Comparison of ENCODE assay signal across 20 cellular contexts in genomic region chr9:68507796-68508145, GRCh38. TPM values are rescaled to one million over a fixed set of nuclear protein-coding genes. Genes with fewer than 3 reads are reported as not detected.
DNase-seq lines count a peak whose midpoint lies in the region; ATAC-seq and TF ChIP-seq lines count a peak whose summit lies in the region.
"Had no signal": no experiment of that assay in that cellular context is flagged by ENCODE, and none has a peak within 500 bp of the region (broad histone marks: within the 10 kb centered on the region; RNA-seq: fewer than 3 reads in every experiment).

No MANE protein-coding gene starts in this region.

- POLR2A ChIA-PET in Caco-2 (lab: Charles Lee), result no interaction called here
- POLR2A ChIA-PET in naive thymus-derived CD8-positive, alpha-beta T cell (lab: Charles Lee), result no interaction called here

- no peak overlapping the region for H3K9ac ChIP-seq in endodermal cell (ENCODE audit: extremely low read depth, low read length, poor library complexity, severe bottlenecking)

- H3K4me1 ChIP-seq in right cardiac atrium (ENCODE audit: control insufficient read depth, insufficient read depth, low read length) (peaks cover 5% of the 10 kb centered on the region), endodermal cell (ENCODE audit: control insufficient read depth, insufficient read depth, low read length) (no peaks in the 10 kb centered on the region), neutrophil (ENCODE audit: control insufficient read depth in 1 of 2, insufficient read depth in 1 of 2, low read depth in 1 of 2, low read length in 1 of 2) (peaks cover 17 to 27% of the 10 kb centered on the region in 2 experiments), aorta (ENCODE audit: control insufficient read depth in 1 of 2, insufficient read depth in 2 of 2, low read length in 2 of 2) (peaks cover 2 to 3% of the 10 kb centered on the region in 2 donors), Caco-2 (no peaks in the 10 kb centered on the region)
- H3K4me1 ChIP-seq: pancreas had no signal

- H3K27ac Mint-ChIP-seq in endodermal cell (no peak overlapping the region), Caco-2 (ENCODE audit: unreplicated experiment) (no peak overlapping the region)
- no peak overlapping the region for H3K27ac Mint-ChIP-seq in naive thymus-derived CD8-positive, alpha-beta T cell
- H3K27ac Mint-ChIP-seq: activated CD4-positive, alpha-beta T cell treated with anti-CD3 and anti-CD28 coated beads, Interleukin-2, amount 10 ng/mL, durations not matched to agents 24 days and 14 days; CD4-positive, CD25-positive, alpha-beta regulatory T cell had no signal

- TF ChIP-seq CTCF in endodermal cell (conservative IDR thresholded peaks at IDR 0.05) (peak; percentile 1), neutrophil (IDR thresholded peaks at IDR 0.05) (no peak), Caco-2 (IDR thresholded peaks at IDR 0.05; ENCODE audit: insufficient read depth in 1 of 2, low read depth in 1 of 2, low read length in 1 of 2, severe bottlenecking in 1 of 2, unreplicated experiment in 1 of 2) (no peak), brain microvascular endothelial cell (IDR thresholded peaks at IDR 0.05; ENCODE audit: low read depth, low read length, missing control alignments) (no peak)

- H3K9me3 Mint-ChIP-seq in endodermal cell (no peaks in the 10 kb centered on the region), Caco-2 (ENCODE audit: unreplicated experiment) (no peaks in the 10 kb centered on the region)
- H3K9me3 Mint-ChIP-seq in naive thymus-derived CD8-positive, alpha-beta T cell, result peaks cover 0 to 2% (median 0%) of the 10 kb centered on the region in 9 donors
- H3K9me3 Mint-ChIP-seq: activated CD4-positive, alpha-beta T cell treated with anti-CD3 and anti-CD28 coated beads, Interleukin-2, amount 10 ng/mL, durations not matched to agents 24 days and 14 days; CD4-positive, CD25-positive, alpha-beta regulatory T cell had no signal

- H3K4me3 ChIP-seq in right cardiac atrium (ENCODE audit: low read length) (no peak overlapping the region), endodermal cell (ENCODE audit: low read length) (no peak overlapping the region), neutrophil (ENCODE audit: low read depth in 1 of 2, low read length in 1 of 2) (no peak overlapping the region), aorta (ENCODE audit: low read length in 2 of 2) (no peak overlapping the region), Caco-2 (ENCODE audit: low read depth, low read length) (no peak overlapping the region), brain microvascular endothelial cell (ENCODE audit: low read depth, low read length) (no peak overlapping the region)
- H3K4me3 ChIP-seq: pancreas, spleen had no signal

- in situ Hi-C loops in brain microvascular endothelial cell (cut with HindIII; ENCODE audit: low pct_ligation_motif_present, low sequenced_read_pairs), result no loop called here

- CTCF ChIA-PET in Caco-2 (lab: Charles Lee), result no interaction called here

- no peaks in the 10 kb centered on the region for H3K36me3 Mint-ChIP-seq in endodermal cell (ENCODE audit: low read depth)
- no peaks in the 10 kb centered on the region for H3K36me3 Mint-ChIP-seq in Caco-2 (ENCODE audit: insufficient read depth, unreplicated experiment)
- no peaks in the 10 kb centered on the region for H3K36me3 Mint-ChIP-seq in naive thymus-derived CD8-positive, alpha-beta T cell
- H3K36me3 Mint-ChIP-seq: CD4-positive, CD25-positive, alpha-beta regulatory T cell had no signal

- H3K36me3 ChIP-seq in endodermal cell (ENCODE audit: control insufficient read depth, insufficient read depth, low read length) (no peaks in the 10 kb centered on the region), neutrophil (no peaks in the 10 kb centered on the region), aorta (ENCODE audit: control insufficient read depth in 1 of 2, insufficient read depth in 2 of 2, low read length in 1 of 2) (no peaks in the 10 kb centered on the region), Caco-2 (ENCODE audit: control insufficient read depth, insufficient read depth, low read length) (no peaks in the 10 kb centered on the region), brain microvascular endothelial cell (replicated peaks) (no peaks in the 10 kb centered on the region)
- H3K36me3 ChIP-seq: pancreas, spleen had no signal

- no peaks in the 10 kb centered on the region for H3K9me3 ChIP-seq in right cardiac atrium (ENCODE audit: control insufficient read depth, low read length)
- H3K9me3 ChIP-seq in endodermal cell (ENCODE audit: control insufficient read depth, low read length), result no peaks in the 10 kb centered on the region
- H3K9me3 ChIP-seq in neutrophil, result no peaks in the 10 kb centered on the region
- H3K9me3 ChIP-seq in aorta (ENCODE audit: control insufficient read depth, low read length), result no peaks in the 10 kb centered on the region
- H3K9me3 ChIP-seq in Caco-2, result no peaks in the 10 kb centered on the region
- H3K9me3 ChIP-seq: pancreas, spleen had no signal

- DNase-seq in right cardiac atrium, result no peak
- DNase-seq in left ventricle myocardium superior, result no peak
- DNase-seq in endodermal cell, result no peak
- no peak for DNase-seq in aorta
- DNase-seq in Caco-2, result no peak
- DNase-seq in brain microvascular endothelial cell, result no peak
- DNase-seq in naive thymus-derived CD8-positive, alpha-beta T cell, result no peak
- DNase-seq: activated CD4-positive, alpha-beta T cell treated with anti-CD3 and anti-CD28 coated beads, Interleukin-2, amount 10 ng/mL, durations not matched to agents 24 days and 14 days; hypothalamus; kidney; NCI-H1436 treated with DMSO at 0.1 percent for 48 hours; pancreas; spleen; stimulated activated CD8-positive, alpha-beta memory T cell treated with anti-CD3 and anti-CD28 coated beads, Interleukin-4, amount 100 ng/mL, for 48 hours had no signal

- H3K27me3 ChIP-seq in right cardiac atrium (ENCODE audit: control insufficient read depth, insufficient read depth), result no peaks in the 10 kb centered on the region
- peaks cover 72% of the 10 kb centered on the region for H3K27me3 ChIP-seq in endodermal cell (ENCODE audit: control insufficient read depth, insufficient read depth, low read length, poor library complexity, severe bottlenecking)
- no peaks in the 10 kb centered on the region for H3K27me3 ChIP-seq in neutrophil
- H3K27me3 ChIP-seq in aorta (ENCODE audit: control insufficient read depth in 1 of 2, insufficient read depth in 2 of 2, low read length in 1 of 2), result no peaks in the 10 kb centered on the region
- H3K27me3 ChIP-seq in Caco-2 (replicated peaks; ENCODE audit: control insufficient read depth, insufficient read depth, low read length), result no peaks in the 10 kb centered on the region
- H3K27me3 ChIP-seq in brain microvascular endothelial cell (replicated peaks), result no peaks in the 10 kb centered on the region
- H3K27me3 ChIP-seq: pancreas, spleen had no signal

- ATAC-seq in right cardiac atrium (peak in 1 of 2 donors; percentile 10), left ventricle myocardium superior (no peak), aorta (ENCODE audit: low FRiP score) (peak; percentile 16)
- ATAC-seq in naive thymus-derived CD8-positive, alpha-beta T cell, result no peak

- H3K4me3 Mint-ChIP-seq in endodermal cell (no peak overlapping the region), Caco-2 (ENCODE audit: unreplicated experiment) (no peak overlapping the region)
- H3K4me3 Mint-ChIP-seq in naive thymus-derived CD8-positive, alpha-beta T cell, result no peak overlapping the region
- H3K4me3 Mint-ChIP-seq: activated CD4-positive, alpha-beta T cell treated with anti-CD3 and anti-CD28 coated beads, Interleukin-2, amount 10 ng/mL, durations not matched to agents 24 days and 14 days; CD4-positive, CD25-positive, alpha-beta regulatory T cell had no signal

- H3K4me1 Mint-ChIP-seq in endodermal cell, result peaks cover 7% of the 10 kb centered on the region
- no peaks in the 10 kb centered on the region for H3K4me1 Mint-ChIP-seq in Caco-2 (ENCODE audit: low read depth, unreplicated experiment)
- H3K4me1 Mint-ChIP-seq in naive thymus-derived CD8-positive, alpha-beta T cell, result peaks cover 0 to 5% (median 0%) of the 10 kb centered on the region in 4 donors
- H3K4me1 Mint-ChIP-seq: activated CD4-positive, alpha-beta T cell treated with anti-CD3 and anti-CD28 coated beads, Interleukin-2, amount 10 ng/mL, durations not matched to agents 24 days and 14 days had no signal

- H3K27me3 Mint-ChIP-seq in endodermal cell (ENCODE audit: insufficient read depth), result peaks cover 92% of the 10 kb centered on the region
- no peaks in the 10 kb centered on the region for H3K27me3 Mint-ChIP-seq in Caco-2 (ENCODE audit: insufficient read depth, unreplicated experiment)
- H3K27me3 Mint-ChIP-seq in naive thymus-derived CD8-positive, alpha-beta T cell, result peaks cover 0 to 13% (median 8%) of the 10 kb centered on the region in 5 donors

- BruUV-seq in Caco-2 (replicated peaks; lab: Mats Ljungman, UMichigan), result no TSS peak

- H3K27ac ChIP-seq in right cardiac atrium (ENCODE audit: low read length) (peak overlapping the region; percentile 64), endodermal cell (ENCODE audit: low read depth, low read length) (no peak overlapping the region), neutrophil (peak overlapping the region; percentile 90), aorta (ENCODE audit: low read depth in 1 of 2, low read length in 2 of 2) (peak overlapping the region; percentile 47 to 85), brain microvascular endothelial cell (no peak overlapping the region)
- H3K27ac ChIP-seq: pancreas, spleen had no signal

- 53% methylated on average over 2 of the region's 2 CpGs for WGBS in right cardiac atrium
- WGBS in endodermal cell (ENCODE audit: insufficient coverage in 1 of 2, insufficient read length in 1 of 2), 2 experiments, result 51% methylated on average over 2 of the region's 2 CpGs; no CpG with 5 or more reads in 1 of the 2 experiments
- 20 to 22% methylated on average over 2 of the region's 2 CpGs for WGBS in aorta, 2 donors

- intact Hi-C loops in right cardiac atrium (cut with DNase I), result no loop called here
- intact Hi-C loops in left ventricle myocardium superior (cut with micrococcal nuclease), result no loop called here
- intact Hi-C loops in aorta (cut with DNase I), result loop anchor here (5.0 to 10.0 kb wide), 4 partner anchors 57 to 153 kb away; partner anchors contain the start of gene PGM5 (in 1 of the 2)
- intact Hi-C loops in Caco-2 (cut with micrococcal nuclease; ENCODE audit: unreplicated experiment), result no loop called here

RNA-seq across cellular contexts. Expression of gene TMEM252, which starts 32.9 kb away (rescaled TPM):
- total RNA-seq in right cardiac atrium (not detected), left ventricle myocardium superior (not detected), endodermal cell (not detected), aorta (not detected), Caco-2 (2022) (not detected in 2 replicates)
- polyA plus RNA-seq in right cardiac atrium (0.16 TPM), aorta (under 1 TPM in 1 of 2 donors, not detected in 1; 0.75 TPM)
- polyA plus RNA-seq in endodermal cell (2013, experiment 1 of 2), result not detected
- not detected for polyA plus RNA-seq in endodermal cell (2013, experiment 2 of 2)
- not detected for total RNA-seq in naive thymus-derived CD8-positive, alpha-beta T cell
- polyA plus RNA-seq in naive thymus-derived CD8-positive, alpha-beta T cell, result not detected
- total RNA-seq: activated CD4-positive, alpha-beta T cell treated with anti-CD3 and anti-CD28 coated beads, Interleukin-2, amount 10 ng/mL, durations not matched to agents 24 days and 14 days; CD4-positive, CD25-positive, alpha-beta regulatory T cell; cerebellum; fibroblast of villous mesenchyme; MCF 10A; mononuclear cell; pancreas had no signal
- polyA plus RNA-seq: CD4-positive, CD25-positive, alpha-beta regulatory T cell; pancreas; spleen had no signal

Comparison
In these comparisons a context has a peak if more than half of its experiments do, and no peak if none do; other contexts are left out.
1. H3K27ac ChIP-seq: peak in right cardiac atrium (single experiment), neutrophil (single experiment) and aorta (2 of 2); none in endodermal cell (single experiment) and brain microvascular endothelial cell (single experiment).
2. intact Hi-C loops: an anchor here in aorta (5.0 to 10.0 kb wide); none called in right cardiac atrium, left ventricle myocardium superior and Caco-2.